In genomic region chrX:50483283-50483682, GRCh38 we compare ENCODE assay signal across 1 cellular context.
TF ChIP-seq lines count a peak whose summit lies in the region.

No MANE protein-coding gene starts in this region.

TF ChIP-seq in A549, 52 proteins besides CTCF, POLR2A, EP300 and RAD21 (continued from another document):
- TF ChIP-seq ATOH8 (CRISPR knock-in tag; IDR thresholded peaks at IDR 0.05; ENCODE audit: low read depth), result no peak
- TF ChIP-seq CHD2 (IDR thresholded peaks at IDR 0.05; ENCODE audit: low read length, partially characterized antibody), result no peak
- no peak for TF ChIP-seq HOXB5 (CRISPR knock-in tag; IDR thresholded peaks at IDR 0.05)
- no peak for TF ChIP-seq ZFP36 (IDR thresholded peaks at IDR 0.05; ENCODE audit: borderline replicate concordance, partially characterized antibody)
- no peak for TF ChIP-seq HOXB13 (CRISPR knock-in tag; IDR thresholded peaks at IDR 0.05; ENCODE audit: low read depth)
- no peak for TF ChIP-seq MAZ (IDR thresholded peaks at IDR 0.05; ENCODE audit: borderline replicate concordance, low read depth, low read length)
- no peak for TF ChIP-seq PHF8 (IDR thresholded peaks at IDR 0.05; ENCODE audit: borderline replicate concordance, low read depth)
